Comparison of ENCODE assay signal across 1 cellular context in genomic region chr12:53739285-53740129, GRCh38.
TF ChIP-seq lines count a peak whose summit lies in the region.

No MANE protein-coding gene starts in this region.

TF ChIP-seq in SK-N-SH, 30 proteins besides CTCF, POLR2A, EP300 and RAD21:
- TF ChIP-seq RXRA (IDR thresholded peaks at IDR 0.05; ENCODE audit: borderline replicate concordance, low read depth), result no peak
- TF ChIP-seq MAX (IDR thresholded peaks at IDR 0.05; ENCODE audit: low read depth), result no peak
- no peak for TF ChIP-seq REST (IDR thresholded peaks at IDR 0.05; ENCODE audit: low read depth, low read length)
- TF ChIP-seq YY1 (IDR thresholded peaks at IDR 0.05; ENCODE audit: low read depth), result no peak
- TF ChIP-seq FOSL2 (IDR thresholded peaks at IDR 0.05; ENCODE audit: borderline replicate concordance, low read depth), result no peak
- TF ChIP-seq SMC3 (IDR thresholded peaks at IDR 0.05; ENCODE audit: low read depth, low read length), result no peak
- TF ChIP-seq MEF2A (IDR thresholded peaks at IDR 0.05; ENCODE audit: borderline replicate concordance, low read depth), result no peak
- no peak for TF ChIP-seq RFX5 (IDR thresholded peaks at IDR 0.05; ENCODE audit: low read length)
- TF ChIP-seq GATA2 (CRISPR knock-in tag; IDR thresholded peaks at IDR 0.05), result no peak
- no peak for TF ChIP-seq NRF1 (IDR thresholded peaks at IDR 0.05; ENCODE audit: low read depth, low read length)
- TF ChIP-seq USF1 (IDR thresholded peaks at IDR 0.05; ENCODE audit: borderline replicate concordance, low read depth), result no peak
- no peak for TF ChIP-seq ELF1 (IDR thresholded peaks at IDR 0.05)
- TF ChIP-seq FOXJ3 (CRISPR knock-in tag; IDR thresholded peaks at IDR 0.05), result no peak
- TF ChIP-seq JUND (IDR thresholded peaks at IDR 0.05), result no peak
- no peak for TF ChIP-seq FOXM1 (IDR thresholded peaks at IDR 0.05; ENCODE audit: low read depth)
- TF ChIP-seq TCF12 (IDR thresholded peaks at IDR 0.05), result no peak
- no peak for TF ChIP-seq MXI1 (IDR thresholded peaks at IDR 0.05; ENCODE audit: low read depth, low read length)
- TF ChIP-seq GABPA (IDR thresholded peaks at IDR 0.05; ENCODE audit: low read depth), result no peak
- TF ChIP-seq TAF1 (IDR thresholded peaks at IDR 0.05; ENCODE audit: borderline replicate concordance, low read depth, low read length), result no peak
- no peak for TF ChIP-seq CHD2 (IDR thresholded peaks at IDR 0.05; ENCODE audit: low read length, partially characterized antibody)
